In genomic region chr11:5294342-5294995, GRCh38 we compare ENCODE assay signal across 20 cellular contexts. TPM values are rescaled to one million over a fixed set of nuclear protein-coding genes. Genes with fewer than 3 reads are reported as not detected.
"Had no signal": no experiment of that assay in that cellular context is flagged by ENCODE, and none has a peak within 500 bp of the region (broad histone marks: within the 10 kb centered on the region; RNA-seq: fewer than 3 reads in every experiment).

No MANE protein-coding gene starts in this region.

RNA-seq across cellular contexts. Expression of gene OR51B4, which starts 7.3 kb away (rescaled TPM):
- total RNA-seq: activated naive CD4-positive, alpha-beta T cell treated with anti-CD3 and anti-CD28 coated beads for 36 hours; activated naive CD4-positive, alpha-beta T cell treated with anti-CD3 and anti-CD28 coated beads, Interleukin-2, amount 50 U/mL, for 72 hours; activated naive CD8-positive, alpha-beta T cell treated with anti-CD3 and anti-CD28 coated beads for 36 hours; activated naive CD8-positive, alpha-beta T cell treated with anti-CD3 and anti-CD28 coated beads, Interleukin-2, amount 10 ng/mL, durations not matched to agents 7 days and 5 days; activated T-cell treated with anti-CD3 and anti-CD28 coated beads, Interleukin-2, amount 50 U/mL, for 4 hours; activated T-cell treated with anti-CD3 and anti-CD28 coated beads, Interleukin-2, amount 50 U/mL, for 72 hours; activated T-helper 1 cell treated with anti-CD3 and anti-CD28 coated beads, Interleukin-12 subunit alpha, Interleukin-12 subunit beta, Interleukin-2, Interleukin-4 antibody, amounts not matched to agents 30 ng/mL and 10 ng/mL and 1 ng/mL, durations not matched to agents 14 hours and 24 hours and 36 hours; activated T-helper 17 cell treated with anti-CD3 and anti-CD28 coated beads, Interleukin-2, amount 50 U/mL, for 72 hours; activated T-helper 2 cell treated with anti-CD3 and anti-CD28 coated beads, Interferon-gamma antibody, Interleukin-2, Interleukin-4, amounts not matched to agents 10 μg/mL and 5 μg/mL and 100 μg/mL, durations not matched to agents 14 hours and 24 hours and 36 hours; aorta; ascending aorta; astrocyte; bronchial epithelial cell; cardiac septum; chondrocyte had no signal
- polyA plus RNA-seq: adipose tissue, adrenal gland, aorta had no signal

RNA-seq across cellular contexts. Expression of gene HBE1, which starts 24.7 kb away (rescaled TPM):
- total RNA-seq: activated naive CD4-positive, alpha-beta T cell treated with anti-CD3 and anti-CD28 coated beads for 36 hours; activated naive CD4-positive, alpha-beta T cell treated with anti-CD3 and anti-CD28 coated beads, Interleukin-2, amount 50 U/mL, for 72 hours; activated naive CD8-positive, alpha-beta T cell treated with anti-CD3 and anti-CD28 coated beads for 36 hours; activated naive CD8-positive, alpha-beta T cell treated with anti-CD3 and anti-CD28 coated beads, Interleukin-2, amount 10 ng/mL, durations not matched to agents 7 days and 5 days; activated T-cell treated with anti-CD3 and anti-CD28 coated beads, Interleukin-2, amount 50 U/mL, for 72 hours; activated T-helper 1 cell treated with anti-CD3 and anti-CD28 coated beads, Interleukin-12 subunit alpha, Interleukin-12 subunit beta, Interleukin-2, Interleukin-4 antibody, amounts not matched to agents 30 ng/mL and 10 ng/mL and 1 ng/mL, durations not matched to agents 14 hours and 24 hours and 36 hours; activated T-helper 17 cell treated with anti-CD3 and anti-CD28 coated beads, Interleukin-2, amount 50 U/mL, for 72 hours; activated T-helper 2 cell treated with anti-CD3 and anti-CD28 coated beads, Interferon-gamma antibody, Interleukin-2, Interleukin-4, amounts not matched to agents 10 μg/mL and 5 μg/mL and 100 μg/mL, durations not matched to agents 14 hours and 24 hours and 36 hours; aorta; ascending aorta; astrocyte; body of pancreas; breast epithelium; bronchial epithelial cell; cardiac septum; chondrocyte had no signal
- polyA plus RNA-seq: aorta had no signal

RNA-seq across cellular contexts. Expression of gene OR51B2, which starts 29.6 kb away (rescaled TPM):
- total RNA-seq: activated naive CD4-positive, alpha-beta T cell treated with anti-CD3 and anti-CD28 coated beads for 36 hours; activated naive CD4-positive, alpha-beta T cell treated with anti-CD3 and anti-CD28 coated beads, Interleukin-2, amount 50 U/mL, for 72 hours; activated naive CD8-positive, alpha-beta T cell treated with anti-CD3 and anti-CD28 coated beads for 36 hours; activated naive CD8-positive, alpha-beta T cell treated with anti-CD3 and anti-CD28 coated beads, Interleukin-2, amount 10 ng/mL, durations not matched to agents 7 days and 5 days; activated T-cell treated with anti-CD3 and anti-CD28 coated beads, Interleukin-2, amount 50 U/mL, for 4 hours; activated T-cell treated with anti-CD3 and anti-CD28 coated beads, Interleukin-2, amount 50 U/mL, for 72 hours; activated T-helper 1 cell treated with anti-CD3 and anti-CD28 coated beads, Interleukin-12 subunit alpha, Interleukin-12 subunit beta, Interleukin-2, Interleukin-4 antibody, amounts not matched to agents 30 ng/mL and 10 ng/mL and 1 ng/mL, durations not matched to agents 14 hours and 24 hours and 36 hours; activated T-helper 2 cell treated with anti-CD3 and anti-CD28 coated beads, Interferon-gamma antibody, Interleukin-2, Interleukin-4, amounts not matched to agents 10 μg/mL and 5 μg/mL and 100 μg/mL, durations not matched to agents 14 hours and 24 hours and 36 hours; aorta; ascending aorta; astrocyte; bronchial epithelial cell; cardiac septum; chondrocyte had no signal
- polyA plus RNA-seq: adipose tissue, adrenal gland, aorta, cardiac muscle cell had no signal

RNA-seq across cellular contexts. Expression of gene HBG2, which starts 39.9 kb away (rescaled TPM):
- total RNA-seq: activated naive CD4-positive, alpha-beta T cell treated with anti-CD3 and anti-CD28 coated beads for 36 hours; activated naive CD8-positive, alpha-beta T cell treated with anti-CD3 and anti-CD28 coated beads for 36 hours; activated naive CD8-positive, alpha-beta T cell treated with anti-CD3 and anti-CD28 coated beads, Interleukin-2, amount 10 ng/mL, durations not matched to agents 7 days and 5 days; activated T-cell treated with anti-CD3 and anti-CD28 coated beads, Interleukin-2, amount 50 U/mL, for 72 hours; activated T-helper 1 cell treated with anti-CD3 and anti-CD28 coated beads, Interleukin-12 subunit alpha, Interleukin-12 subunit beta, Interleukin-2, Interleukin-4 antibody, amounts not matched to agents 30 ng/mL and 10 ng/mL and 1 ng/mL, durations not matched to agents 14 hours and 24 hours and 36 hours; activated T-helper 17 cell treated with anti-CD3 and anti-CD28 coated beads, Interleukin-2, amount 50 U/mL, for 72 hours; activated T-helper 2 cell treated with anti-CD3 and anti-CD28 coated beads, Interferon-gamma antibody, Interleukin-2, Interleukin-4, amounts not matched to agents 10 μg/mL and 5 μg/mL and 100 μg/mL, durations not matched to agents 14 hours and 24 hours and 36 hours; ascending aorta; astrocyte; body of pancreas; breast epithelium; bronchial epithelial cell; cardiac muscle cell; chondrocyte had no signal
- polyA plus RNA-seq: adipose tissue, cardiac muscle cell had no signal

RNA-seq across cellular contexts. Expression of gene HBG1, which starts 44.8 kb away (rescaled TPM):
- total RNA-seq: activated naive CD4-positive, alpha-beta T cell treated with anti-CD3 and anti-CD28 coated beads for 36 hours; activated naive CD4-positive, alpha-beta T cell treated with anti-CD3 and anti-CD28 coated beads, Interleukin-2, amount 50 U/mL, for 72 hours; activated naive CD8-positive, alpha-beta T cell treated with anti-CD3 and anti-CD28 coated beads for 36 hours; activated naive CD8-positive, alpha-beta T cell treated with anti-CD3 and anti-CD28 coated beads, Interleukin-2, amount 10 ng/mL, durations not matched to agents 7 days and 5 days; activated T-cell treated with anti-CD3 and anti-CD28 coated beads, Interleukin-2, amount 50 U/mL, for 72 hours; activated T-helper 1 cell treated with anti-CD3 and anti-CD28 coated beads, Interleukin-12 subunit alpha, Interleukin-12 subunit beta, Interleukin-2, Interleukin-4 antibody, amounts not matched to agents 30 ng/mL and 10 ng/mL and 1 ng/mL, durations not matched to agents 14 hours and 24 hours and 36 hours; activated T-helper 17 cell treated with anti-CD3 and anti-CD28 coated beads, Interleukin-2, amount 50 U/mL, for 72 hours; activated T-helper 2 cell treated with anti-CD3 and anti-CD28 coated beads, Interferon-gamma antibody, Interleukin-2, Interleukin-4, amounts not matched to agents 10 μg/mL and 5 μg/mL and 100 μg/mL, durations not matched to agents 14 hours and 24 hours and 36 hours; aorta; ascending aorta; astrocyte; body of pancreas; breast epithelium; bronchial epithelial cell; cardiac muscle cell; cardiac septum; chondrocyte had no signal
- polyA plus RNA-seq: adipose tissue, adrenal gland, aorta, cardiac muscle cell had no signal
